In genomic region chr13:21674271-21675009, GRCh38 we compare ENCODE assay signal across 8 cellular contexts. TPM values are rescaled to one million over a fixed set of nuclear protein-coding genes. Genes with fewer than 3 reads are reported as not detected.
DNase-seq lines count a peak whose midpoint lies in the region; ATAC-seq and TF ChIP-seq lines count a peak whose summit lies in the region.

No MANE protein-coding gene starts in this region.

- peaks cover 67% of the 10 kb centered on the region for H3K27me3 Mint-ChIP-seq in activated T-helper 2 cell treated with anti-CD3 and anti-CD28 coated beads, Interferon-gamma antibody, Interleukin-2, Interleukin-4, amounts not matched to agents 10 μg/mL and 5 μg/mL and 100 μg/mL, durations not matched to agents 14 hours and 24 hours and 36 hours (ENCODE audit: low read depth)

- H3K4me1 Mint-ChIP-seq in activated T-helper 2 cell treated with anti-CD3 and anti-CD28 coated beads, Interferon-gamma antibody, Interleukin-2, Interleukin-4, amounts not matched to agents 10 μg/mL and 5 μg/mL and 100 μg/mL, durations not matched to agents 14 hours and 24 hours and 36 hours (ENCODE audit: low read depth), result peaks cover 36% of the 10 kb centered on the region

- H3K4me3 Mint-ChIP-seq in activated T-helper 2 cell treated with anti-CD3 and anti-CD28 coated beads, Interferon-gamma antibody, Interleukin-2, Interleukin-4, amounts not matched to agents 10 μg/mL and 5 μg/mL and 100 μg/mL, durations not matched to agents 14 hours and 24 hours and 36 hours (ENCODE audit: low read depth), result peak overlapping the region; percentile 77

- DNase-seq in COLO668 (lab: John Stamatoyannopoulos, UW; ENCODE audit: unreplicated experiment) (peak; percentile 94), LoVo (ENCODE audit: low spot score) (peak; percentile 20), cardiac muscle cell (ENCODE audit: low read depth in 1 of 2, low spot score in 1 of 2) (peak in 1 of 2 donors; percentile 66), retinal pigment epithelial cell (ENCODE audit: low read depth) (no peak), foreskin keratinocyte (no peak)
- DNase-seq in activated T-helper 2 cell treated with anti-CD3 and anti-CD28 coated beads, Interferon-gamma antibody, Interleukin-2, Interleukin-4, amounts not matched to agents 10 μg/mL and 5 μg/mL and 100 μg/mL, durations not matched to agents 14 hours and 24 hours and 36 hours (ENCODE audit: low spot score), result no peak

- H3K27ac Mint-ChIP-seq in activated T-helper 2 cell treated with anti-CD3 and anti-CD28 coated beads, Interferon-gamma antibody, Interleukin-2, Interleukin-4, amounts not matched to agents 10 μg/mL and 5 μg/mL and 100 μg/mL, durations not matched to agents 14 hours and 24 hours and 36 hours, result no peak overlapping the region

- H3K36me3 Mint-ChIP-seq in activated T-helper 2 cell treated with anti-CD3 and anti-CD28 coated beads, Interferon-gamma antibody, Interleukin-2, Interleukin-4, amounts not matched to agents 10 μg/mL and 5 μg/mL and 100 μg/mL, durations not matched to agents 14 hours and 24 hours and 36 hours (ENCODE audit: low read depth), result no peaks in the 10 kb centered on the region

- no peaks in the 10 kb centered on the region for H3K9me3 Mint-ChIP-seq in activated T-helper 2 cell treated with anti-CD3 and anti-CD28 coated beads, Interferon-gamma antibody, Interleukin-2, Interleukin-4, amounts not matched to agents 10 μg/mL and 5 μg/mL and 100 μg/mL, durations not matched to agents 14 hours and 24 hours and 36 hours

- H3K27ac ChIP-seq in cardiac muscle cell, result peak overlapping the region; percentile 53
- no peak overlapping the region for H3K27ac ChIP-seq in foreskin keratinocyte

- H3K4me1 ChIP-seq in cardiac muscle cell (ENCODE audit: low read depth) (peaks cover 5% of the 10 kb centered on the region), foreskin keratinocyte (no peaks in the 10 kb centered on the region)

- H3K4me3 ChIP-seq in cardiac muscle cell, result peak overlapping the region; percentile 73
- H3K4me3 ChIP-seq in retinal pigment epithelial cell (ENCODE audit: low read length), result peak overlapping the region; percentile 57

- no peak for TF ChIP-seq CTCF in cardiac muscle cell (IDR thresholded peaks at IDR 0.05; ENCODE audit: low read depth, low read length)
- TF ChIP-seq CTCF in retinal pigment epithelial cell (conservative IDR thresholded peaks at IDR 0.05; ENCODE audit: low read depth, low read length), result no peak
- no peak for TF ChIP-seq CTCF in foreskin keratinocyte (conservative IDR thresholded peaks at IDR 0.05)

- H3K9me3 ChIP-seq in cardiac muscle cell (ENCODE audit: low read depth), result no peaks in the 10 kb centered on the region

- H3K36me3 ChIP-seq in cardiac muscle cell, result no peaks in the 10 kb centered on the region

- ATAC-seq in GM19035 (IDR thresholded peaks at IDR 0.05; ENCODE audit: unreplicated experiment) (no peak), HG03159 (IDR thresholded peaks at IDR 0.05; ENCODE audit: unreplicated experiment) (no peak), foreskin keratinocyte (no peak)

- intact Hi-C loops in activated T-helper 2 cell treated with anti-CD3 and anti-CD28 coated beads, Interferon-gamma antibody, Interleukin-2, Interleukin-4, amounts not matched to agents 10 μg/mL and 5 μg/mL and 100 μg/mL, durations not matched to agents 14 hours and 24 hours and 36 hours (cut with micrococcal nuclease), result loop anchor here (10.0 kb wide), 4 partner anchors 340 to 490 kb away; no protein-coding TSS in a partner anchor

- peaks cover 38% of the 10 kb centered on the region for H3K27me3 ChIP-seq in cardiac muscle cell
- H3K27me3 ChIP-seq in foreskin keratinocyte, result peaks cover 59% of the 10 kb centered on the region

RNA-seq across cellular contexts. Expression of gene FGF9, which starts 3.6 kb away (rescaled TPM):
- 0.39 and 0.60 TPM in 2 replicates for total RNA-seq in activated T-helper 2 cell treated with anti-CD3 and anti-CD28 coated beads, Interferon-gamma antibody, Interleukin-2, Interleukin-4, amounts not matched to agents 10 μg/mL and 5 μg/mL and 100 μg/mL, durations not matched to agents 14 hours and 24 hours and 36 hours
- total RNA-seq in cardiac muscle cell, result 6.5 and 8.9 TPM in 2 replicates
- polyA plus RNA-seq in cardiac muscle cell, result 12.6 and 18.4 TPM in 2 replicates
- 0.04 TPM in 1 of 2 replicates, not detected in the other for total RNA-seq in foreskin keratinocyte
- not detected in 2 replicates for polyA plus RNA-seq in foreskin keratinocyte

Comparison
In these comparisons a context has a peak if more than half of its experiments do, and no peak if none do; other contexts are left out.
1. DNase-seq: peak in COLO668 (single experiment) and LoVo (single experiment); none in activated T-helper 2 cell treated with anti-CD3 and anti-CD28 coated beads, Interferon-gamma antibody, Interleukin-2, Interleukin-4, amounts not matched to agents 10 μg/mL and 5 μg/mL and 100 μg/mL, durations not matched to agents 14 hours and 24 hours and 36 hours (single experiment), retinal pigment epithelial cell (single experiment) and foreskin keratinocyte (0 of 2).